In genomic region chr4:135385830-135386581, GRCh38 we compare ENCODE assay signal across 1 cellular context.
TF ChIP-seq lines count a peak whose summit lies in the region.

No MANE protein-coding gene starts in this region.

TF ChIP-seq in GM12878, 131 proteins besides CTCF, POLR2A, EP300 and RAD21 (continued from another document):
- TF ChIP-seq, protein P1, sequence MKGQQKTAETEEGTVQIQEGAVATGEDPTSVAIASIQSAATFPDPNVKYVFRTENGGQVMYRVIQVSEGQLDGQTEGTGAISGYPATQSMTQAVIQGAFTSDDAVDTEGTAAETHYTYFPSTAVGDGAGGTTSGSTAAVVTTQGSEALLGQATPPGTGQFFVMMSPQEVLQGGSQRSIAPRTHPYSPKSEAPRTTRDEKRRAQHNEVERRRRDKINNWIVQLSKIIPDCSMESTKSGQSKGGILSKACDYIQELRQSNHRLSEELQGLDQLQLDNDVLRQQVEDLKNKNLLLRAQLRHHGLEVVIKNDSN (IDR thresholded peaks at IDR 0.05; ENCODE audit: borderline replicate concordance, extremely low read length, insufficient read depth, low read depth, low read length), result no peak
- no peak for TF ChIP-seq STAT1 (conservative IDR thresholded peaks at IDR 0.05)
- no peak for TF ChIP-seq PRDM15 (CRISPR knock-in tag; IDR thresholded peaks at IDR 0.05)
- TF ChIP-seq, protein P2, sequence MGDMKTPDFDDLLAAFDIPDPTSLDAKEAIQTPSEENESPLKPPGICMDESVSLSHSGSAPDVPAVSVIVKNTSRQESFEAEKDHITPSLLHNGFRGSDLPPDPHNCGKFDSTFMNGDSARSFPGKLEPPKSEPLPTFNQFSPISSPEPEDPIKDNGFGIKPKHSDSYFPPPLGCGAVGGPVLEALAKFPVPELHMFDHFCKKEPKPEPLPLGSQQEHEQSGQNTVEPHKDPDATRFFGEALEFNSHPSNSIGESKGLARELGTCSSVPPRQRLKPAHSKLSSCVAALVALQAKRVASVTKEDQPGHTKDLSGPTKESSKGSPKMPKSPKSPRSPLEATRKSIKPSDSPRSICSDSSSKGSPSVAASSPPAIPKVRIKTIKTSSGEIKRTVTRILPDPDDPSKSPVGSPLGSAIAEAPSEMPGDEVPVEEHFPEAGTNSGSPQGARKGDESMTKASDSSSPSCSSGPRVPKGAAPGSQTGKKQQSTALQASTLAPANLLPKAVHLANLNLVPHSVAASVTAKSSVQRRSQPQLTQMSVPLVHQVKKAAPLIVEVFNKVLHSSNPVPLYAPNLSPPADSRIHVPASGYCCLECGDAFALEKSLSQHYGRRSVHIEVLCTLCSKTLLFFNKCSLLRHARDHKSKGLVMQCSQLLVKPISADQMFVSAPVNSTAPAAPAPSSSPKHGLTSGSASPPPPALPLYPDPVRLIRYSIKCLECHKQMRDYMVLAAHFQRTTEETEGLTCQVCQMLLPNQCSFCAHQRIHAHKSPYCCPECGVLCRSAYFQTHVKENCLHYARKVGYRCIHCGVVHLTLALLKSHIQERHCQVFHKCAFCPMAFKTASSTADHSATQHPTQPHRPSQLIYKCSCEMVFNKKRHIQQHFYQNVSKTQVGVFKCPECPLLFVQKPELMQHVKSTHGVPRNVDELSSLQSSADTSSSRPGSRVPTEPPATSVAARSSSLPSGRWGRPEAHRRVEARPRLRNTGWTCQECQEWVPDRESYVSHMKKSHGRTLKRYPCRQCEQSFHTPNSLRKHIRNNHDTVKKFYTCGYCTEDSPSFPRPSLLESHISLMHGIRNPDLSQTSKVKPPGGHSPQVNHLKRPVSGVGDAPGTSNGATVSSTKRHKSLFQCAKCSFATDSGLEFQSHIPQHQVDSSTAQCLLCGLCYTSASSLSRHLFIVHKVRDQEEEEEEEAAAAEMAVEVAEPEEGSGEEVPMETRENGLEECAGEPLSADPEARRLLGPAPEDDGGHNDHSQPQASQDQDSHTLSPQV (IDR thresholded peaks at IDR 0.05), result no peak
- TF ChIP-seq, protein P3, sequence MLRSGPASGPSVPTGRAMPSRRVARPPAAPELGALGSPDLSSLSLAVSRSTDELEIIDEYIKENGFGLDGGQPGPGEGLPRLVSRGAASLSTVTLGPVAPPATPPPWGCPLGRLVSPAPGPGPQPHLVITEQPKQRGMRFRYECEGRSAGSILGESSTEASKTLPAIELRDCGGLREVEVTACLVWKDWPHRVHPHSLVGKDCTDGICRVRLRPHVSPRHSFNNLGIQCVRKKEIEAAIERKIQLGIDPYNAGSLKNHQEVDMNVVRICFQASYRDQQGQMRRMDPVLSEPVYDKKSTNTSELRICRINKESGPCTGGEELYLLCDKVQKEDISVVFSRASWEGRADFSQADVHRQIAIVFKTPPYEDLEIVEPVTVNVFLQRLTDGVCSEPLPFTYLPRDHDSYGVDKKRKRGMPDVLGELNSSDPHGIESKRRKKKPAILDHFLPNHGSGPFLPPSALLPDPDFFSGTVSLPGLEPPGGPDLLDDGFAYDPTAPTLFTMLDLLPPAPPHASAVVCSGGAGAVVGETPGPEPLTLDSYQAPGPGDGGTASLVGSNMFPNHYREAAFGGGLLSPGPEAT (IDR thresholded peaks at IDR 0.05; ENCODE audit: low read depth), result no peak
- TF ChIP-seq STAT3 (IDR thresholded peaks at IDR 0.05; ENCODE audit: low read depth, low read length), result no peak
